ENCODE assay signal across 23 cellular contexts in the genomic region with DNA sequence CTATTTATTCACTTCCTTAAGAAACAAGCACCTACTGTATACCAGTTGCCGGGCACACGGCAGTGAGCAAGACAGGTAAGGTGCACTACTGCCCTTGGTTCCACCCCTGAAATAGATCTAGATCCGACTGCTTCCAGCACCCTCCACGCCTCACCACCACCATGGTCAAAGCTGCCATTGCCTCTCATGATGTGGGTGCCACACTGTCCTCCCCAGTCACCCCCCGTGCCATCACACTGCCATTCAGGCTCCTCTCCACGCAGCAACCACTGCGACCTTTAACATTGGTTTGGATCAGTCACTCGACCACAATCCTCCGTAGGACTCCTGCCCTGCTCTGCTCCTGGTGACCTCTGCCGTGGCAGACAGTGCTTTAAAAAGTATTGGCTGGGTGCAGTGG.
"Had no signal": no experiment of that assay in that cellular context is flagged by ENCODE, and none has a peak within 500 bp of the region (broad histone marks: within the 10 kb centered on the region; RNA-seq: fewer than 3 reads in every experiment).

No MANE protein-coding gene starts in this region.

- H3K27me3 ChIP-seq: esophagus squamous epithelium, left lung, neutrophil, stomach, testis, upper lobe of left lung had no signal

- H3K27ac ChIP-seq: esophagus squamous epithelium, left lung, neutrophil, skin epidermis, stomach, testis, upper lobe of left lung had no signal

- ATAC-seq: left lung; naive thymus-derived CD4-positive, alpha-beta T cell had no signal

- H3K9me3 ChIP-seq: esophagus squamous epithelium, left lung, neutrophil, stomach, testis, upper lobe of left lung had no signal

- H3K4me3 ChIP-seq: esophagus squamous epithelium, left lung, skin epidermis, stomach, testis, upper lobe of left lung had no signal

- H3K4me1 ChIP-seq: esophagus squamous epithelium, left lung, testis had no signal

- H3K4me1 Mint-ChIP-seq: central memory CD8-positive, alpha-beta T cell had no signal

- H3K36me3 ChIP-seq: left lung, neutrophil, stomach, upper lobe of left lung had no signal

- H3K9me3 Mint-ChIP-seq: central memory CD8-positive, alpha-beta T cell; naive thymus-derived CD4-positive, alpha-beta T cell had no signal

- H3K27ac Mint-ChIP-seq: activated CD4-positive, alpha-beta memory T cell treated with anti-CD3 and anti-CD28 coated beads, Interleukin-2, amount 10 ng/mL, durations not matched to agents 7 days and 5 days; activated naive CD8-positive, alpha-beta T cell had no signal

- DNase-seq: activated CD4-positive, alpha-beta memory T cell treated with anti-CD3 and anti-CD28 coated beads, Interleukin-2, amount 10 ng/mL, durations not matched to agents 7 days and 5 days; activated CD4-positive, alpha-beta T cell treated with anti-CD3 and anti-CD28 coated beads for 4 hours; activated CD8-positive, alpha-beta memory T cell treated with anti-CD3 and anti-CD28 coated beads, Interleukin-2, amount 50 U/mL, for 4 hours; activated gamma-delta T cell treated with Interleukin-2 at 50 U/mL for 16 hours; activated T-cell treated with anti-CD3 and anti-CD28 coated beads, Interleukin-2, amount 50 U/mL, for 48 hours; cortex of kidney; effector CD4-positive, alpha-beta T cell; esophagus squamous epithelium; hypothalamus; kidney; left lung; mammary epithelial cell; naive thymus-derived CD4-positive, alpha-beta T cell; retina; stimulated activated CD4-positive, alpha-beta T cell treated with anti-CD3 and anti-CD28 coated beads, Interleukin-4, amount 100 ng/mL, for 24 hours; stomach; testis; upper lobe of left lung had no signal

- H3K4me3 Mint-ChIP-seq: activated CD4-positive, alpha-beta memory T cell treated with anti-CD3 and anti-CD28 coated beads, Interleukin-2, amount 10 ng/mL, durations not matched to agents 7 days and 5 days; activated naive CD8-positive, alpha-beta T cell; brain; central memory CD8-positive, alpha-beta T cell; naive thymus-derived CD4-positive, alpha-beta T cell had no signal

- H3K36me3 Mint-ChIP-seq: activated naive CD8-positive, alpha-beta T cell; brain had no signal

- H3K27me3 Mint-ChIP-seq: activated CD4-positive, alpha-beta memory T cell treated with anti-CD3 and anti-CD28 coated beads, Interleukin-2, amount 10 ng/mL, durations not matched to agents 7 days and 5 days; activated naive CD8-positive, alpha-beta T cell; brain; naive thymus-derived CD4-positive, alpha-beta T cell had no signal
